ENCODE assay signal across 9 cellular contexts in the genomic region with DNA sequence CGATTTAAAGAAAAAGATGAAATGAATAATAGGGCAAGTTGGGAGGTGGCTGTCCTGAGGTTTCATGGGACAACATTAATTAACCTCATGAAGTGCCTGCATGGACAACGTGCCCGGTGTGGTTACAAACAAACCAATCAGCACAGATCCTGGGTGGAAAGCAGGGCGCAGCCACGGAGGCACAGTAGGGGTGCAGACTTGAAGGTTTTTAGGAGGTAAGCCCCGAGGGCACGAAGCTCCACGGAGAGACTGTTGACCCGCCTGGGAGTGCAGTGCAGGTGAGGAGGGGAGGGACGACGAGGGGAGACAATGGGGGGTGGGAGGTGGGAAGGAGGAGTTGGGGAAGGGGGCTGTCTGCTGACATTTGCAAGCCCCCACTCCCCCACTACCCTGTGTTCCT. TPM values are rescaled to one million over a fixed set of nuclear protein-coding genes. Genes with fewer than 3 reads are reported as not detected.
DNase-seq lines count a peak whose midpoint lies in the region; ATAC-seq and TF ChIP-seq lines count a peak whose summit lies in the region.
"Had no signal": no experiment of that assay in that cellular context is flagged by ENCODE, and none has a peak within 500 bp of the region (broad histone marks: within the 10 kb centered on the region; RNA-seq: fewer than 3 reads in every experiment).

No MANE protein-coding gene starts in this region.

- H3K4me1 Mint-ChIP-seq in T-helper 1 cell treated with Interleukin-12 subunit alpha and Interleukin-12 subunit beta and Interleukin-4 antibody, amounts not matched to agents 30 μg/mL and 1 μg/mL, for 36 hours (ENCODE audit: low read depth): peaks cover 21% of the 10 kb centered on the region
- peaks cover 24% of the 10 kb centered on the region for H3K4me1 Mint-ChIP-seq in activated CD8-positive, alpha-beta T cell treated with anti-CD3 and anti-CD28 coated beads for 36 hours (ENCODE audit: low read depth)
- peaks cover 22 to 24% of the 10 kb centered on the region in 2 donors for H3K4me1 Mint-ChIP-seq in immature natural killer cell
- peaks cover 18 to 27% of the 10 kb centered on the region in 2 donors for H3K4me1 Mint-ChIP-seq in stimulated activated naive B cell treated with anti-CD40 and anti-IgM and Interleukin-4, amounts not matched to agents 10 μg/mL and 1 μg/mL and 100 μg/mL, for 72 hours

- intact Hi-C loops in activated CD8-positive, alpha-beta T cell treated with anti-CD3 and anti-CD28 coated beads for 36 hours (cut with micrococcal nuclease): no loop called here

- peak overlapping the region; percentile 63 for H3K4me3 Mint-ChIP-seq in T-helper 1 cell treated with Interleukin-12 subunit alpha and Interleukin-12 subunit beta and Interleukin-4 antibody, amounts not matched to agents 30 μg/mL and 1 μg/mL, for 36 hours
- H3K4me3 Mint-ChIP-seq in activated CD8-positive, alpha-beta T cell treated with anti-CD3 and anti-CD28 coated beads for 36 hours: peak overlapping the region; percentile 37
- H3K4me3 Mint-ChIP-seq in immature natural killer cell: peak overlapping the region; percentile 57 to 76 (median 71)
- peak overlapping the region; percentile 56 to 65 for H3K4me3 Mint-ChIP-seq in stimulated activated naive B cell treated with anti-CD40 and anti-IgM and Interleukin-4, amounts not matched to agents 10 μg/mL and 1 μg/mL and 100 μg/mL, for 72 hours

- H3K9me3 Mint-ChIP-seq in T-helper 1 cell treated with Interleukin-12 subunit alpha and Interleukin-12 subunit beta and Interleukin-4 antibody, amounts not matched to agents 30 μg/mL and 1 μg/mL, for 36 hours: no peaks in the 10 kb centered on the region
- no peaks in the 10 kb centered on the region for H3K9me3 Mint-ChIP-seq in activated CD8-positive, alpha-beta T cell treated with anti-CD3 and anti-CD28 coated beads for 36 hours
- H3K9me3 Mint-ChIP-seq in immature natural killer cell: peaks cover 0 to 4% (median 0%) of the 10 kb centered on the region in 6 donors
- H3K9me3 Mint-ChIP-seq in stimulated activated naive B cell treated with anti-CD40 and anti-IgM and Interleukin-4, amounts not matched to agents 10 μg/mL and 1 μg/mL and 100 μg/mL, for 72 hours: peaks cover 0 to 3% of the 10 kb centered on the region in 2 donors

- no peak for ATAC-seq in activated CD8-positive, alpha-beta T cell treated with anti-CD3 and anti-CD28 coated beads for 36 hours
- ATAC-seq in stimulated activated naive B cell treated with anti-CD40 and anti-IgM and Interleukin-4, amounts not matched to agents 10 μg/mL and 1 μg/mL and 100 μg/mL, for 72 hours (replicated peaks): no peak

- H3K27ac Mint-ChIP-seq in T-helper 1 cell treated with Interleukin-12 subunit alpha and Interleukin-12 subunit beta and Interleukin-4 antibody, amounts not matched to agents 30 μg/mL and 1 μg/mL, for 36 hours: no peak overlapping the region
- no peak overlapping the region for H3K27ac Mint-ChIP-seq in activated CD8-positive, alpha-beta T cell treated with anti-CD3 and anti-CD28 coated beads for 36 hours
- no peak overlapping the region for H3K27ac Mint-ChIP-seq in immature natural killer cell
- no peak overlapping the region for H3K27ac Mint-ChIP-seq in stimulated activated naive B cell treated with anti-CD40 and anti-IgM and Interleukin-4, amounts not matched to agents 10 μg/mL and 1 μg/mL and 100 μg/mL, for 72 hours

- POLR2A ChIA-PET in activated CD8-positive, alpha-beta T cell treated with anti-CD3 and anti-CD28 coated beads for 36 hours (lab: Charles Lee): interaction anchor here (1.4 kb wide), 1 partner anchor 15 kb away, joined by 3 read pairs; no protein-coding TSS in a partner anchor

- H3K36me3 Mint-ChIP-seq in T-helper 1 cell treated with Interleukin-12 subunit alpha and Interleukin-12 subunit beta and Interleukin-4 antibody, amounts not matched to agents 30 μg/mL and 1 μg/mL, for 36 hours (ENCODE audit: low read depth): no peaks in the 10 kb centered on the region
- no peaks in the 10 kb centered on the region for H3K36me3 Mint-ChIP-seq in activated CD8-positive, alpha-beta T cell treated with anti-CD3 and anti-CD28 coated beads for 36 hours (ENCODE audit: low read depth)
- peaks cover 0 to 3% (median 0%) of the 10 kb centered on the region in 3 donors for H3K36me3 Mint-ChIP-seq in immature natural killer cell
- H3K36me3 Mint-ChIP-seq in stimulated activated naive B cell treated with anti-CD40 and anti-IgM and Interleukin-4, amounts not matched to agents 10 μg/mL and 1 μg/mL and 100 μg/mL, for 72 hours: peaks cover 0 to 4% of the 10 kb centered on the region in 2 donors

- H3K27me3 Mint-ChIP-seq in T-helper 1 cell treated with Interleukin-12 subunit alpha and Interleukin-12 subunit beta and Interleukin-4 antibody, amounts not matched to agents 30 μg/mL and 1 μg/mL, for 36 hours (ENCODE audit: low read depth): peaks cover 80% of the 10 kb centered on the region
- peaks cover 56% of the 10 kb centered on the region for H3K27me3 Mint-ChIP-seq in activated CD8-positive, alpha-beta T cell treated with anti-CD3 and anti-CD28 coated beads for 36 hours
- peaks cover 20 to 39% (median 28%) of the 10 kb centered on the region in 3 donors for H3K27me3 Mint-ChIP-seq in immature natural killer cell (ENCODE audit: low read depth in 3 of 3)
- H3K27me3 Mint-ChIP-seq in stimulated activated naive B cell treated with anti-CD40 and anti-IgM and Interleukin-4, amounts not matched to agents 10 μg/mL and 1 μg/mL and 100 μg/mL, for 72 hours: peaks cover 77 to 88% of the 10 kb centered on the region in 2 donors

- DNase-seq in T-helper 1 cell (no peak), immature natural killer cell (no peak), mesenteric fat pad (ENCODE audit: low spot score) (no peak), NCI-H526 (lab: John Stamatoyannopoulos, UW) (no peak)
- DNase-seq in activated CD8-positive, alpha-beta T cell treated with anti-CD3 and anti-CD28 coated beads for 36 hours: no peak
- no peak for DNase-seq in stimulated activated naive B cell treated with anti-CD40 and anti-IgM and Interleukin-4, amounts not matched to agents 10 μg/mL and 1 μg/mL and 100 μg/mL, for 72 hours
- no peak for DNase-seq in effector CD4-positive, alpha-beta T cell
- DNase-seq: AML-193 had no signal

- CTCF ChIA-PET in activated CD8-positive, alpha-beta T cell treated with anti-CD3 and anti-CD28 coated beads for 36 hours (lab: Charles Lee): interaction anchor here (1.4 kb wide), 1 partner anchor 8 kb away, joined by 4 read pairs; no protein-coding TSS in a partner anchor

- no peak for TF ChIP-seq CTCF in activated CD8-positive, alpha-beta T cell treated with anti-CD3 and anti-CD28 coated beads for 36 hours (IDR thresholded peaks at IDR 0.05)

RNA-seq across cellular contexts. Expression of a gene that starts 2.3 kb away (rescaled TPM):
- total RNA-seq in activated CD8-positive, alpha-beta T cell treated with anti-CD3 and anti-CD28 coated beads for 36 hours: under 1 TPM; 0.65 to 0.76 TPM
- not detected for polyA plus RNA-seq in immature natural killer cell
- not detected for total RNA-seq in mesenteric fat pad
